Comparison of ENCODE assay signal across 15 cellular contexts in genomic region chr11:133983660-133984316, GRCh38. TPM values are rescaled to one million over a fixed set of nuclear protein-coding genes. Genes with fewer than 3 reads are reported as not detected.
DNase-seq lines count a peak whose midpoint lies in the region; ATAC-seq lines count a peak whose summit lies in the region.
"Had no signal": no experiment of that assay in that cellular context is flagged by ENCODE, and none has a peak within 500 bp of the region (broad histone marks: within the 10 kb centered on the region; RNA-seq: fewer than 3 reads in every experiment).

No MANE protein-coding gene starts in this region.

- no peak overlapping the region for H2BK15ac ChIP-seq in neuronal stem cell (ENCODE audit: low read length)

- no peak overlapping the region for H4K8ac ChIP-seq in neuronal stem cell (ENCODE audit: low read depth, low read length)

- no peak overlapping the region for H2AK5ac ChIP-seq in neuronal stem cell (ENCODE audit: low read depth, low read length)

- H3K14ac ChIP-seq in neuronal stem cell (ENCODE audit: low read length) = no peak overlapping the region

- H3K9me3 Mint-ChIP-seq in activated T-helper 17 cell treated with anti-CD3 and anti-CD28 coated beads, Interleukin-2, amount 50 U/mL, for 72 hours = no peaks in the 10 kb centered on the region
- H3K9me3 Mint-ChIP-seq: CD8-positive, alpha-beta T cell had no signal

- WGBS in neuronal stem cell (ENCODE audit: extremely low coverage in 2 of 2, insufficient read length in 2 of 2, insufficient replicate concordance in 1 of 2), 2 donors = no CpG with 5 or more reads among the region's 28 CpGs

- H3K4me1 ChIP-seq in neuronal stem cell (ENCODE audit: control insufficient read depth in 2 of 2, insufficient read depth in 1 of 2, low read depth in 1 of 2, low read length in 2 of 2) = no peaks in the 10 kb centered on the region
- H3K4me1 ChIP-seq: A549, HAP-1 had no signal

- no peak overlapping the region for H3K4me3 ChIP-seq in neuronal stem cell (ENCODE audit: low read length in 2 of 2)
- H3K4me3 ChIP-seq: A549, HAP-1 had no signal

- H3K4me3 Mint-ChIP-seq in activated T-helper 17 cell treated with anti-CD3 and anti-CD28 coated beads, Interleukin-2, amount 50 U/mL, for 72 hours = no peak overlapping the region
- H3K4me3 Mint-ChIP-seq: CD8-positive, alpha-beta T cell had no signal

- H3K27me3 Mint-ChIP-seq in activated T-helper 17 cell treated with anti-CD3 and anti-CD28 coated beads, Interleukin-2, amount 50 U/mL, for 72 hours = peaks cover 9% of the 10 kb centered on the region

- H3K4ac ChIP-seq in neuronal stem cell (ENCODE audit: low read length) = no peak overlapping the region

- no peak overlapping the region for H4K91ac ChIP-seq in neuronal stem cell (ENCODE audit: low read depth, low read length, poor library complexity)

- no peak for ATAC-seq in Right ventricle myocardium inferior
- no peak for ATAC-seq in left cardiac atrium
- ATAC-seq in activated T-helper 17 cell treated with anti-CD3 and anti-CD28 coated beads, Interleukin-2, amount 50 U/mL, for 72 hours (replicated peaks) = no peak
- no peak for ATAC-seq in GM21528 (IDR thresholded peaks at IDR 0.05; ENCODE audit: low FRiP score, unreplicated experiment)
- ATAC-seq: A549; CD8-positive, alpha-beta T cell had no signal

- H3K9me3 ChIP-seq in neuronal stem cell (replicated peaks in 1 of 2; ENCODE audit: control insufficient read depth in 2 of 2, insufficient read depth in 1 of 2, low read depth in 1 of 2, low read length in 2 of 2) = no peaks in the 10 kb centered on the region
- H3K9me3 ChIP-seq: A549, HAP-1 had no signal

- H2AFZ ChIP-seq in neuronal stem cell (ENCODE audit: low read length) = no peak overlapping the region

- peak overlapping the region; percentile 56 for H3K27ac Mint-ChIP-seq in activated T-helper 17 cell treated with anti-CD3 and anti-CD28 coated beads, Interleukin-2, amount 50 U/mL, for 72 hours
- H3K27ac Mint-ChIP-seq: CD8-positive, alpha-beta T cell had no signal

- H3K36me3 ChIP-seq in neuronal stem cell (replicated peaks in 1 of 2; ENCODE audit: control insufficient read depth in 2 of 2, insufficient read depth in 2 of 2, low read length in 2 of 2) = no peaks in the 10 kb centered on the region
- H3K36me3 ChIP-seq: HAP-1 had no signal

- peak overlapping the region; percentile 15 for H3K18ac ChIP-seq in neuronal stem cell (ENCODE audit: low read length)

- no peaks in the 10 kb centered on the region for H3K36me3 Mint-ChIP-seq in activated T-helper 17 cell treated with anti-CD3 and anti-CD28 coated beads, Interleukin-2, amount 50 U/mL, for 72 hours (ENCODE audit: low read depth)
- H3K36me3 Mint-ChIP-seq: CD8-positive, alpha-beta T cell had no signal

- no peak overlapping the region for H2BK5ac ChIP-seq in neuronal stem cell (ENCODE audit: low read length)

- H3K27ac ChIP-seq in neuronal stem cell (replicated peaks; ENCODE audit: low read length) = no peak overlapping the region
- H3K27ac ChIP-seq: 22Rv1, A549 had no signal

- H3K9ac ChIP-seq in neuronal stem cell (ENCODE audit: low read depth, low read length, poor library complexity) = no peak overlapping the region

- no peaks in the 10 kb centered on the region for H3K4me1 Mint-ChIP-seq in activated T-helper 17 cell treated with anti-CD3 and anti-CD28 coated beads, Interleukin-2, amount 50 U/mL, for 72 hours

- no peak overlapping the region for H3K4me2 ChIP-seq in neuronal stem cell (ENCODE audit: insufficient read depth, low read length, poor library complexity, severe bottlenecking)
- H3K4me2 ChIP-seq: A549 had no signal

- no peak overlapping the region for H2BK120ac ChIP-seq in neuronal stem cell (ENCODE audit: low read depth, low read length)

- H3K23ac ChIP-seq in neuronal stem cell (ENCODE audit: low read depth, low read length, poor library complexity) = no peak overlapping the region

- no peaks in the 10 kb centered on the region for H3K79me1 ChIP-seq in neuronal stem cell (ENCODE audit: low read depth, low read length)

- intact Hi-C loops in Right ventricle myocardium inferior (cut with DNase I) (loop anchor here (2.0 kb wide), 1 partner anchor 27 kb away; the partner anchor contains the start of gene IGSF9B), left cardiac atrium (cut with DNase I) (no loop called here)

- H2BK12ac ChIP-seq in neuronal stem cell (ENCODE audit: low read length) = no peak overlapping the region

- DNase-seq in Right ventricle myocardium inferior (ENCODE audit: missing footprints) = peak; percentile 41
- DNase-seq in left cardiac atrium = no peak
- DNase-seq in neuronal stem cell (ENCODE audit: low spot score) = no peak
- DNase-seq in NCI-H2081 (lab: John Stamatoyannopoulos, UW) = no peak
- DNase-seq in NCI-H146 treated with DMSO at 0.1 percent for 48 hours (lab: John Stamatoyannopoulos, UW; ENCODE audit: unreplicated experiment) = no peak
- DNase-seq: AML-193; Calu3; CD8-positive, alpha-beta T cell; DMS79 treated with DMSO at 0.1 percent for 48 hours; GF-D8 had no signal

- H3K27me3 ChIP-seq in neuronal stem cell (ENCODE audit: control insufficient read depth in 3 of 3, insufficient read depth in 3 of 3, low read depth in 1 of 3, low read length in 3 of 3) = peaks cover 0 to 76% (median 0%) of the 10 kb centered on the region in 3 experiments

RNA-seq across cellular contexts. Expression of gene IGSF9B, which starts 27.0 kb away (rescaled TPM):
- 41.7 TPM for total RNA-seq in Right ventricle myocardium inferior
- total RNA-seq in left cardiac atrium = 10 to 100 TPM; 33.3 to 40.0 TPM
- 100 to 1,000 TPM in 1 of 2 donors, 10 to 100 TPM in 1; 25.4 to 279 TPM for total RNA-seq in activated T-helper 17 cell treated with anti-CD3 and anti-CD28 coated beads, Interleukin-2, amount 50 U/mL, for 72 hours
- polyA plus RNA-seq in neuronal stem cell (2013, experiment 1 of 2) = 3.9 TPM
- polyA plus RNA-seq in neuronal stem cell (2013, experiment 2 of 2) = 3.8 TPM
